Comparison of ENCODE assay signal across 8 cellular contexts in the genomic region with DNA sequence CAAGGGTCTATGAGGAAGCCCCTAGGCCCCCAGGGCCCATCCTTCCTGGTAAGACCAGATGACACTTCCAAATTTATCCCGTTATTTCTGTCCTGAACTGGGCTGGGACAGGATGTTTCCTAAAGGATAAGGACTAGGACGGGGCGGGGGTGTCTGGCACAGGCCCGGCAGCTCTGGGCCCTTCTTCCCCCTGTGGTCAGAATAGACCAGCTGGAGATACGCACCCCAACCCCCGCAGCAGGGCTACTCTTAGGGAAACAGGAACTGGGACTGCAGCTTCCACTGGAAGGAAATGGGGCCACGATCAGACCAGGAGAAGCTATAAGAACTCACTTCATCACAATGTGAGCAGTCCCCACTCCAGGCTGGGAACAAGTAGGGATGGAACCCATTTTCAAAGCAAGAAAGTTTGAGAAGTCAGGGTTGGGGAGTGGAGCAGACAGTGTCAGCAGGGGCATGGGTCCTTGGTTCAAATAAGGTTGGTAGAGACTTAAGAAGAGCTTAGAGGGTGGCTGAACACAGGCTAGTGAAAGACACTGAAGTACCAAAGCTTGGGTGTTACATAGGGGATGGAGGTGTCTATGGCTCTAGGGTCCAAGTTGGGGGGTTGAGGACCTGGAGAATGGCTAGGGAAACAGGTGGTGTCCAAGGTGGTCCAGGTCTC. TPM values are rescaled to one million over a fixed set of nuclear protein-coding genes. Genes with fewer than 3 reads are reported as not detected.
DNase-seq lines count a peak whose midpoint lies in the region; ATAC-seq and TF ChIP-seq lines count a peak whose summit lies in the region.

No MANE protein-coding gene starts in this region.

- no peak for DNase-seq in Jurkat, Clone E6-1 (ENCODE audit: low read depth, low spot score)
- no peak for DNase-seq in astrocyte of the cerebellum (ENCODE audit: low read depth)
- peak; percentile 44 to 55 for DNase-seq in upper lobe of left lung
- no peak for DNase-seq in activated CD4-positive, alpha-beta T cell treated with anti-CD3 and anti-CD28 coated beads, Interleukin-2, amount 50 U/mL, for 1 hour

- peaks cover 10 to 47% (median 19%) of the 10 kb centered on the region in 4 donors for H3K36me3 ChIP-seq in liver (ENCODE audit: control insufficient read depth in 4 of 4, insufficient read depth in 3 of 4, low read depth in 1 of 4, low read length in 3 of 4)
- H3K36me3 ChIP-seq in upper lobe of left lung: peaks cover 33 to 51% (median 49%) of the 10 kb centered on the region in 4 donors

- ATAC-seq in upper lobe of left lung (ENCODE audit: low FRiP score in 2 of 2) (peak in 1 of 2 donors; percentile 4), GM18519 (IDR thresholded peaks at IDR 0.05; ENCODE audit: low FRiP score, unreplicated experiment) (no peak), GM19467 (IDR thresholded peaks at IDR 0.05; ENCODE audit: unreplicated experiment) (no peak)

- no peak for TF ChIP-seq RAD21 in liver (IDR thresholded peaks at IDR 0.05)

- no peaks in the 10 kb centered on the region for H3K9me3 ChIP-seq in liver (ENCODE audit: control insufficient read depth in 4 of 4, low read length in 3 of 4)
- no peaks in the 10 kb centered on the region for H3K9me3 ChIP-seq in upper lobe of left lung

- 61% methylated on average over 7 of the region's 7 CpGs for WGBS in liver
- WGBS in upper lobe of left lung, 2 donors: 40 to 42% methylated on average over 7 of the region's 7 CpGs

- H3K27ac ChIP-seq in C4-2B (peak overlapping the region; percentile 91), liver (ENCODE audit: low read depth in 1 of 2, low read length in 2 of 2) (peak overlapping the region; percentile 26 to 37), upper lobe of left lung (peak overlapping the region in 3 of 4 donors; percentile 63 to 88 (median 88))

- no peaks in the 10 kb centered on the region for H3K27me3 ChIP-seq in liver (ENCODE audit: control insufficient read depth in 4 of 4, insufficient read depth in 4 of 4, low read length in 3 of 4)
- no peaks in the 10 kb centered on the region for H3K27me3 ChIP-seq in upper lobe of left lung

- in situ Hi-C loops in astrocyte of the cerebellum (cut with HindIII; ENCODE audit: low sequenced_read_pairs): no loop called here

- TF ChIP-seq CTCF in C4-2B (conservative IDR thresholded peaks at IDR 0.05): no peak
- TF ChIP-seq CTCF in astrocyte of the cerebellum (IDR thresholded peaks at IDR 0.05; ENCODE audit: low read depth, low read length, missing control alignments): no peak
- TF ChIP-seq CTCF in liver (IDR thresholded peaks at IDR 0.05; ENCODE audit: low read depth, low read length, missing input control): no peak
- no peak for TF ChIP-seq CTCF in upper lobe of left lung (IDR thresholded peaks at IDR 0.05)

- no peak overlapping the region for H3K9ac ChIP-seq in liver (ENCODE audit: low read depth in 1 of 2, low read length in 2 of 2)

- H3K4me1 ChIP-seq in liver (ENCODE audit: control insufficient read depth in 4 of 4, insufficient read depth in 4 of 4, low read length in 3 of 4) (peaks cover 3 to 29% (median 24%) of the 10 kb centered on the region in 4 donors), upper lobe of left lung (peaks cover 23 to 31% (median 26%) of the 10 kb centered on the region in 4 donors)

- peak overlapping the region; percentile 86 for H3K4me3 ChIP-seq in Jurkat, Clone E6-1 (ENCODE audit: low read length)
- H3K4me3 ChIP-seq in astrocyte of the cerebellum (ENCODE audit: low read depth, low read length) (peak overlapping the region; percentile 75), liver (ENCODE audit: low read depth in 1 of 3, low read length in 3 of 3) (peak overlapping the region; percentile 20 to 78 (median 31)), upper lobe of left lung (peak overlapping the region; percentile 0 to 96 (median 81))

- TF ChIP-seq POLR2A in upper lobe of left lung (IDR thresholded peaks at IDR 0.05): no peak

- TF ChIP-seq EP300 in upper lobe of left lung (IDR thresholded peaks at IDR 0.05): no peak

TF ChIP-seq in liver, 16 proteins besides CTCF, POLR2A, EP300 and RAD21:
- TF ChIP-seq FOXA2 (IDR thresholded peaks at IDR 0.05) (no peak), YY1 (IDR thresholded peaks at IDR 0.05) (no peak), SP1 (IDR thresholded peaks at IDR 0.05) (no peak), GABPA (IDR thresholded peaks at IDR 0.05 in 1 of 2, conservative IDR thresholded peaks at IDR 0.05 in 1 of 2) (no peak), HNF4G (IDR thresholded peaks at IDR 0.05) (no peak), NR2F2 (IDR thresholded peaks at IDR 0.05) (peak; percentile 77), EGR1 (IDR thresholded peaks at IDR 0.05; ENCODE audit: low read depth in 2 of 2) (no peak)

RNA-seq across cellular contexts. Expression of a gene that starts 1.1 kb away (rescaled TPM):
- polyA plus RNA-seq in Jurkat, Clone E6-1 (2012; ENCODE audit: insufficient read depth, insufficient read length): 34.8 TPM
- total RNA-seq in liver (10 to 100 TPM in 1 of 2 donors, 1 to 10 TPM in 1; 5.9 to 12.9 TPM), upper lobe of left lung (10 to 100 TPM; 17.8 to 55.5 (median 21.8) TPM)
- 10 to 100 TPM in 1 of 2 donors, 1 to 10 TPM in 1; 7.4 to 10.0 TPM for polyA plus RNA-seq in liver

RNA-seq across cellular contexts. Expression of a gene that starts 21.9 kb away (rescaled TPM):
- 12.6 TPM for polyA plus RNA-seq in Jurkat, Clone E6-1 (2012; ENCODE audit: insufficient read depth, insufficient read length)
- under 1 TPM; 0.33 to 0.37 TPM for total RNA-seq in liver
- under 1 TPM; 0.16 to 0.18 TPM for polyA plus RNA-seq in liver
- total RNA-seq in upper lobe of left lung: 10 to 100 TPM in 1 of 6 donors, 1 to 10 TPM in 4, under 1 TPM in 1; 0.76 to 10.5 (median 1.5) TPM

RNA-seq across cellular contexts. Expression of a gene that starts 32.4 kb away (rescaled TPM):
- polyA plus RNA-seq in Jurkat, Clone E6-1 (2012; ENCODE audit: insufficient read depth, insufficient read length): 185 TPM
- total RNA-seq in liver: 10 to 100 TPM; 23.3 to 25.4 TPM
- 10 to 100 TPM; 21.8 to 37.6 TPM for polyA plus RNA-seq in liver
- total RNA-seq in upper lobe of left lung: 100 to 1,000 TPM in 1 of 6 donors, 10 to 100 TPM in 5; 53.3 to 106 (median 65.4) TPM

RNA-seq across cellular contexts. Expression of a gene that starts 49.4 kb away (rescaled TPM):
- polyA plus RNA-seq in Jurkat, Clone E6-1 (2012; ENCODE audit: insufficient read depth, insufficient read length): 38.6 TPM
- total RNA-seq in liver (10 to 100 TPM in 1 of 2 donors, 1 to 10 TPM in 1; 7.5 to 13.1 TPM), upper lobe of left lung (10 to 100 TPM; 10.5 to 66.0 (median 20.4) TPM)
- polyA plus RNA-seq in liver: 1 to 10 TPM; 4.4 to 5.1 TPM

Comparison
In these comparisons a context has a peak if more than half of its experiments do, and no peak if none do; other contexts are left out.
1. H3K27ac ChIP-seq: peak in every context shown above with its lines; median percentile 91 in C4-2B; 88 in upper lobe of left lung; 32 in liver.
2. DNase-seq: peak in upper lobe of left lung (2 of 2); none in Jurkat, Clone E6-1 (single experiment), astrocyte of the cerebellum (single experiment) and activated CD4-positive, alpha-beta T cell treated with anti-CD3 and anti-CD28 coated beads, Interleukin-2, amount 50 U/mL, for 1 hour (single experiment).
3. H3K4me3 ChIP-seq: peak in every context shown above with its lines; median percentile 86 in Jurkat, Clone E6-1; 81 in upper lobe of left lung; 75 in astrocyte of the cerebellum; 31 in liver.